8 cellular contexts compared by ENCODE assay signal in genomic region chr5:150449491-150450339, GRCh38. TPM values are rescaled to one million over a fixed set of nuclear protein-coding genes. Genes with fewer than 3 reads are reported as not detected.
DNase-seq lines count a peak whose midpoint lies in the region; ATAC-seq, FAIRE-seq and TF ChIP-seq lines count a peak whose summit lies in the region.

Gene RPS14 (minus strand): TSS chr5:150449739. CDS start chr5:150447733, 2,006 bp downstream.

- peaks cover 26 to 32% of the 10 kb centered on the region in 2 donors for H3K36me3 ChIP-seq in kidney (ENCODE audit: control insufficient read depth in 1 of 2, insufficient read depth in 2 of 2, low read length in 2 of 2)

- peak within 1 kb of the TSS; percentile 98 to 99 for H3K27ac ChIP-seq in kidney (ENCODE audit: low read depth in 2 of 2, low read length in 2 of 2)

- H3K9me3 ChIP-seq in kidney (ENCODE audit: control insufficient read depth in 1 of 2, low read length in 2 of 2) = no peaks in the 10 kb centered on the region

- TF ChIP-seq CTCF in AG10803 (conservative IDR thresholded peaks at IDR 0.05; ENCODE audit: low read length) = peak; percentile 79
- TF ChIP-seq CTCF in kidney (IDR thresholded peaks at IDR 0.05; ENCODE audit: borderline replicate concordance, extremely low read depth, insufficient read depth) = peak; percentile 94

- H3K4me1 ChIP-seq in kidney (ENCODE audit: control insufficient read depth in 1 of 2, insufficient read depth in 1 of 2, low read depth in 1 of 2, low read length in 2 of 2) = peaks cover 11 to 12% of the 10 kb centered on the region in 2 donors

- intact Hi-C loops in kidney (cut with DNase I) = no loop called here

- peak within 1 kb of the TSS; percentile 90 to 100 for H3K9ac ChIP-seq in kidney (ENCODE audit: low read length in 2 of 2)

- no peak for FAIRE-seq in kidney (lab: Jason Lieb, UNC)

- H3K4me3 ChIP-seq in AG10803 (ENCODE audit: low read length) (peak within 1 kb of the TSS; percentile 78), kidney (ENCODE audit: low read length in 2 of 2) (peak within 1 kb of the TSS; percentile 79 to 91)

- peak; percentile 94 for ATAC-seq in GM19023 (IDR thresholded peaks at IDR 0.05; ENCODE audit: unreplicated experiment)
- ATAC-seq in HG03280 (IDR thresholded peaks at IDR 0.05; ENCODE audit: unreplicated experiment) = peak; percentile 89

- DNase-seq in AG10803 (ENCODE audit: low read depth) (peak; percentile 93), NCI-H345 (lab: John Stamatoyannopoulos, UW) (peak; percentile 94), kidney (peak; percentile 98)
- peak; percentile 85 to 90 (median 89) for DNase-seq in activated CD4-positive, CD25-positive, alpha-beta regulatory T cell (lab: John Stamatoyannopoulos, UW)
- peak; percentile 94 for DNase-seq in central memory CD4-positive, alpha-beta T cell
- DNase-seq in stimulated activated CD4-positive, alpha-beta T cell treated with anti-CD3 and anti-CD28 coated beads, Interleukin-15, amount 100 ng/mL, for 24 hours = peak; percentile 97

RNA-seq across cellular contexts. Expression of gene RPS14, which starts in this region (rescaled TPM):
- 1,504 TPM for total RNA-seq in kidney
- 1,994 TPM for polyA plus RNA-seq in kidney (ENCODE audit: insufficient read depth, low read depth, low replicate concordance)

Comparison
In these comparisons a context has a peak if more than half of its experiments do, and no peak if none do; other contexts are left out.
1. Peak in every context shown above with its lines: DNase-seq, ATAC-seq, H3K4me3 ChIP-seq and H3K27ac ChIP-seq.